14 cellular contexts compared by ENCODE assay signal in the genomic region with DNA sequence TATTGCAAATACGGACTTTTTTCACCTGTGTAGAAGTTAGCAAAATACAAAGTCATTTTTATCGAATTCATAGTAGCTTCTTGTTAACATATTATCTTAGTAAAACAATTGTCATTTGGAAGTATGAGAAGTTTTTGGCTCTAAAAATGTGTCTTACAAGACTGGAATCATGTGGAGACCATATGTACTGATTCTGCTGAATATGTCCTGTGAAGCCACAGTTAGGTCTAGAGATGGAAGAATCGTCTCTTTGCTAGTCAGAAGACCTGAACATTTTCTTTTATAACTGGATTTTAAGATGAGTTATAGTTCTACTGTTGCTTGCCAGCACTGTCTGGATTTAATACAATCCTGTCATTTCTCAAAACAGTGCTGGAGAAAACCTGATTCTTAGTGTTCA.
"Had no signal": no experiment of that assay in that cellular context is flagged by ENCODE, and none has a peak within 500 bp of the region (broad histone marks: within the 10 kb centered on the region; RNA-seq: fewer than 3 reads in every experiment).

No MANE protein-coding gene starts in this region.

- H3K27me3 Mint-ChIP-seq: activated naive CD8-positive, alpha-beta T cell treated with anti-CD3 and anti-CD28 coated beads, Interleukin-2, amount 10 ng/mL, durations not matched to agents 7 days and 5 days; stimulated activated naive B cell treated with anti-CD40 and anti-IgM and Interleukin-4, amounts not matched to agents 10 μg/mL and 1 μg/mL and 100 μg/mL, for 72 hours had no signal

- H3K27ac ChIP-seq: esophagus muscularis mucosa, foreskin keratinocyte, hepatocyte had no signal

- H3K9me3 Mint-ChIP-seq: activated naive CD8-positive, alpha-beta T cell treated with anti-CD3 and anti-CD28 coated beads, Interleukin-2, amount 10 ng/mL, durations not matched to agents 7 days and 5 days; activated T-helper 1 cell treated with anti-CD3 and anti-CD28 coated beads, Interleukin-12 subunit alpha, Interleukin-12 subunit beta, Interleukin-2, Interleukin-4 antibody, amounts not matched to agents 30 ng/mL and 10 ng/mL and 1 ng/mL, durations not matched to agents 14 hours and 24 hours and 36 hours; nephron progenitor cell; stimulated activated naive B cell treated with anti-CD40 and anti-IgM and Interleukin-4, amounts not matched to agents 10 μg/mL and 1 μg/mL and 100 μg/mL, for 72 hours had no signal

- ATAC-seq: foreskin keratinocyte; stimulated activated naive B cell treated with anti-CD40 and anti-IgM and Interleukin-4, amounts not matched to agents 10 μg/mL and 1 μg/mL and 100 μg/mL, for 72 hours had no signal

- H3K4me1 Mint-ChIP-seq: nephron progenitor cell had no signal

- H3K4me3 Mint-ChIP-seq: activated naive CD8-positive, alpha-beta T cell treated with anti-CD3 and anti-CD28 coated beads, Interleukin-2, amount 10 ng/mL, durations not matched to agents 7 days and 5 days; activated T-helper 1 cell treated with anti-CD3 and anti-CD28 coated beads, Interleukin-12 subunit alpha, Interleukin-12 subunit beta, Interleukin-2, Interleukin-4 antibody, amounts not matched to agents 30 ng/mL and 10 ng/mL and 1 ng/mL, durations not matched to agents 14 hours and 24 hours and 36 hours; nephron progenitor cell; stimulated activated naive B cell treated with anti-CD40 and anti-IgM and Interleukin-4, amounts not matched to agents 10 μg/mL and 1 μg/mL and 100 μg/mL, for 72 hours had no signal

- H3K4me3 ChIP-seq: esophagus muscularis mucosa, hepatocyte had no signal

- H3K9me3 ChIP-seq: esophagus muscularis mucosa had no signal

- H3K27me3 ChIP-seq: esophagus muscularis mucosa, foreskin keratinocyte, hepatocyte had no signal

- H3K27ac Mint-ChIP-seq: activated naive CD8-positive, alpha-beta T cell treated with anti-CD3 and anti-CD28 coated beads, Interleukin-2, amount 10 ng/mL, durations not matched to agents 7 days and 5 days; activated T-helper 1 cell treated with anti-CD3 and anti-CD28 coated beads, Interleukin-12 subunit alpha, Interleukin-12 subunit beta, Interleukin-2, Interleukin-4 antibody, amounts not matched to agents 30 ng/mL and 10 ng/mL and 1 ng/mL, durations not matched to agents 14 hours and 24 hours and 36 hours; stimulated activated naive B cell treated with anti-CD40 and anti-IgM and Interleukin-4, amounts not matched to agents 10 μg/mL and 1 μg/mL and 100 μg/mL, for 72 hours had no signal

- H3K4me1 ChIP-seq: foreskin keratinocyte had no signal

- DNase-seq: activated CD4-positive, alpha-beta T cell treated with anti-CD3 and anti-CD28 coated beads, Interleukin-2, amount 50 U/mL, for 4 hours; activated naive CD4-positive, alpha-beta T cell; activated naive CD8-positive, alpha-beta T cell treated with anti-CD3 and anti-CD28 coated beads, Interleukin-2, amount 10 ng/mL, durations not matched to agents 7 days and 5 days; cerebellar nuclear complex; effector CD8-positive, alpha-beta T cell; foreskin keratinocyte; nephron progenitor cell; occipital lobe; retina; stimulated activated naive B cell treated with anti-CD40 and anti-IgM and Interleukin-4, amounts not matched to agents 10 μg/mL and 1 μg/mL and 100 μg/mL, for 72 hours; SW 1271 had no signal
